ENCODE assay signal across 1 cellular context in genomic region chr9:37800631-37801286, GRCh38.
TF ChIP-seq lines count a peak whose summit lies in the region.

TSS of gene DCAF10 (plus strand) at chr9:37800797. CDS start at chr9:37800867, 70 bp downstream.

TF ChIP-seq in K562, 482 proteins besides CTCF, POLR2A, EP300 and RAD21 (continued from another document and continues in another):
- TF ChIP-seq, protein P1, sequence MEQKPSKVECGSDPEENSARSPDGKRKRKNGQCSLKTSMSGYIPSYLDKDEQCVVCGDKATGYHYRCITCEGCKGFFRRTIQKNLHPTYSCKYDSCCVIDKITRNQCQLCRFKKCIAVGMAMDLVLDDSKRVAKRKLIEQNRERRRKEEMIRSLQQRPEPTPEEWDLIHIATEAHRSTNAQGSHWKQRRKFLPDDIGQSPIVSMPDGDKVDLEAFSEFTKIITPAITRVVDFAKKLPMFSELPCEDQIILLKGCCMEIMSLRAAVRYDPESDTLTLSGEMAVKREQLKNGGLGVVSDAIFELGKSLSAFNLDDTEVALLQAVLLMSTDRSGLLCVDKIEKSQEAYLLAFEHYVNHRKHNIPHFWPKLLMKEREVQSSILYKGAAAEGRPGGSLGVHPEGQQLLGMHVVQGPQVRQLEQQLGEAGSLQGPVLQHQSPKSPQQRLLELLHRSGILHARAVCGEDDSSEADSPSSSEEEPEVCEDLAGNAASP (IDR thresholded peaks at IDR 0.05) = no peak
- no peak for TF ChIP-seq CC2D1A (IDR thresholded peaks at IDR 0.05)
- peak; percentile 83 for TF ChIP-seq ZNF24 (IDR thresholded peaks at IDR 0.05)
- TF ChIP-seq NFE2L1 (tag; IDR thresholded peaks at IDR 0.05; ENCODE audit: borderline replicate concordance, low read depth) = no peak
- no peak for TF ChIP-seq E2F1 (CRISPR knock-in tag; IDR thresholded peaks at IDR 0.05)
- TF ChIP-seq, protein P2, sequence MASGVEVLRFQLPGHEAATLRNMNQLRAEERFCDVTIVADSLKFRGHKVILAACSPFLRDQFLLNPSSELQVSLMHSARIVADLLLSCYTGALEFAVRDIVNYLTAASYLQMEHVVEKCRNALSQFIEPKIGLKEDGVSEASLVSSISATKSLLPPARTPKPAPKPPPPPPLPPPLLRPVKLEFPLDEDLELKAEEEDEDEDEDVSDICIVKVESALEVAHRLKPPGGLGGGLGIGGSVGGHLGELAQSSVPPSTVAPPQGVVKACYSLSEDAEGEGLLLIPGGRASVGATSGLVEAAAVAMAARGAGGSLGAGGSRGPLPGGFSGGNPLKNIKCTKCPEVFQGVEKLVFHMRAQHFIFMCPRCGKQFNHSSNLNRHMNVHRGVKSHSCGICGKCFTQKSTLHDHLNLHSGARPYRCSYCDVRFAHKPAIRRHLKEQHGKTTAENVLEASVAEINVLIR (CRISPR knock-in tag; IDR thresholded peaks at IDR 0.05) = no peak
- TF ChIP-seq, protein P3, sequence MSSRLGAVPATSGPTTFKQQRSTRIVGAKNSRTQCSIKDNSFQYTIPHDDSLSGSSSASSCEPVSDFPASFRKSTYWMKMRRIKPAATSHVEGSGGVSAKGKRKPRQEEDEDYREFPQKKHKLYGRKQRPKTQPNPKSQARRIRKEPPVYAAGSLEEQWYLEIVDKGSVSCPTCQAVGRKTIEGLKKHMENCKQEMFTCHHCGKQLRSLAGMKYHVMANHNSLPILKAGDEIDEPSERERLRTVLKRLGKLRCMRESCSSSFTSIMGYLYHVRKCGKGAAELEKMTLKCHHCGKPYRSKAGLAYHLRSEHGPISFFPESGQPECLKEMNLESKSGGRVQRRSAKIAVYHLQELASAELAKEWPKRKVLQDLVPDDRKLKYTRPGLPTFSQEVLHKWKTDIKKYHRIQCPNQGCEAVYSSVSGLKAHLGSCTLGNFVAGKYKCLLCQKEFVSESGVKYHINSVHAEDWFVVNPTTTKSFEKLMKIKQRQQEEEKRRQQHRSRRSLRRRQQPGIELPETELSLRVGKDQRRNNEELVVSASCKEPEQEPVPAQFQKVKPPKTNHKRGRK (tag; IDR thresholded peaks at IDR 0.05) = no peak
- TF ChIP-seq MEF2D (tag; conservative IDR thresholded peaks at IDR 0.05; ENCODE audit: low read depth) = no peak
- TF ChIP-seq PHF8 (IDR thresholded peaks at IDR 0.05; ENCODE audit: borderline replicate concordance, low read length) = peak; percentile 87; the same call in 1 of the 2 replicates
- TF ChIP-seq ZNF699 (CRISPR knock-in tag; IDR thresholded peaks at IDR 0.05; ENCODE audit: insufficient replicate concordance) = no peak
- no peak; the same call in 1 of the 2 replicates for TF ChIP-seq TRIM28 (IDR thresholded peaks at IDR 0.05)
- TF ChIP-seq, protein P4, sequence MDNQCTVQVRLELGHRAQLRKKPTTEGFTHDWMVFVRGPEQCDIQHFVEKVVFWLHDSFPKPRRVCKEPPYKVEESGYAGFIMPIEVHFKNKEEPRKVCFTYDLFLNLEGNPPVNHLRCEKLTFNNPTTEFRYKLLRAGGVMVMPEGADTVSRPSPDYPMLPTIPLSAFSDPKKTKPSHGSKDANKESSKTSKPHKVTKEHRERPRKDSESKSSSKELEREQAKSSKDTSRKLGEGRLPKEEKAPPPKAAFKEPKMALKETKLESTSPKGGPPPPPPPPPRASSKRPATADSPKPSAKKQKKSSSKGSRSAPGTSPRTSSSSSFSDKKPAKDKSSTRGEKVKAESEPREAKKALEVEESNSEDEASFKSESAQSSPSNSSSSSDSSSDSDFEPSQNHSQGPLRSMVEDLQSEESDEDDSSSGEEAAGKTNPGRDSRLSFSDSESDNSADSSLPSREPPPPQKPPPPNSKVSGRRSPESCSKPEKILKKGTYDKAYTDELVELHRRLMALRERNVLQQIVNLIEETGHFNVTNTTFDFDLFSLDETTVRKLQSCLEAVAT (IDR thresholded peaks at IDR 0.05) = no peak; a peak in 2 of 4 replicates
- TF ChIP-seq CUX1 (CRISPR knock-in tag; IDR thresholded peaks at IDR 0.05) = no peak
- TF ChIP-seq ELK3 (CRISPR knock-in tag; IDR thresholded peaks at IDR 0.05) = no peak
- TF ChIP-seq ZNF224 (CRISPR knock-in tag; IDR thresholded peaks at IDR 0.05) = 0 out of 2 replicates have a peak, but pooled peaks have one; percentile 3
- TF ChIP-seq RBM25 (IDR thresholded peaks at IDR 0.05; ENCODE audit: low read depth, low read length, severe bottlenecking) = peak; percentile 79
- no peak for TF ChIP-seq RHOXF2B (CRISPR knock-in tag; conservative IDR thresholded peaks at IDR 0.05)
- TF ChIP-seq MEF2A (IDR thresholded peaks at IDR 0.05; ENCODE audit: control insufficient read depth, low read depth, low read length) = 0 out of 2 replicates have a peak, but pooled peaks have one; percentile 48
- TF ChIP-seq KAT7 (CRISPR knock-in tag; IDR thresholded peaks at IDR 0.05; ENCODE audit: borderline replicate concordance) = peak; percentile 100
- no peak for TF ChIP-seq E2F3 (CRISPR knock-in tag; IDR thresholded peaks at IDR 0.05)
- TF ChIP-seq KDM4B (IDR thresholded peaks at IDR 0.05; ENCODE audit: borderline replicate concordance in 2 of 2, low read depth in 1 of 2) = peak in 1 of 2 experiments; percentile 96; a peak in 2 of 4 replicates
- TF ChIP-seq RNF2 (IDR thresholded peaks at IDR 0.05) = peak; percentile 78; the same call in 1 of the 2 replicates
- TF ChIP-seq HSF4 (CRISPR knock-in tag; IDR thresholded peaks at IDR 0.05; ENCODE audit: borderline replicate concordance) = no peak; the same call in 1 of the 2 replicates
- TF ChIP-seq HES1 (IDR thresholded peaks at IDR 0.05; ENCODE audit: low read depth) = no peak
- TF ChIP-seq SETDB1 (IDR thresholded peaks at IDR 0.05; ENCODE audit: low read length) = no peak
- TF ChIP-seq FOSL1 (tag; conservative IDR thresholded peaks at IDR 0.05) = peak; percentile 42
- no peak for TF ChIP-seq ZNF253 (CRISPR knock-in tag; conservative IDR thresholded peaks at IDR 0.05)
- TF ChIP-seq HMGN3 (IDR thresholded peaks at IDR 0.05; ENCODE audit: borderline replicate concordance, extremely low read depth, insufficient read length, low read depth, low read length) = peak; percentile 93
- TF ChIP-seq, protein P5, sequence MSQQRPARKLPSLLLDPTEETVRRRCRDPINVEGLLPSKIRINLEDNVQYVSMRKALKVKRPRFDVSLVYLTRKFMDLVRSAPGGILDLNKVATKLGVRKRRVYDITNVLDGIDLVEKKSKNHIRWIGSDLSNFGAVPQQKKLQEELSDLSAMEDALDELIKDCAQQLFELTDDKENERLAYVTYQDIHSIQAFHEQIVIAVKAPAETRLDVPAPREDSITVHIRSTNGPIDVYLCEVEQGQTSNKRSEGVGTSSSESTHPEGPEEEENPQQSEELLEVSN (IDR thresholded peaks at IDR 0.05; ENCODE audit: borderline replicate concordance in 1 of 2, extremely low read depth in 1 of 2, insufficient read depth in 1 of 2, insufficient read length in 1 of 2, low read depth in 1 of 2, low read length in 1 of 2, poor library complexity in 1 of 2, severe bottlenecking in 1 of 2) = peak; percentile 56 to 85
- TF ChIP-seq ETV1 (tag; conservative IDR thresholded peaks at IDR 0.05; ENCODE audit: low read depth) = peak; percentile 88
- TF ChIP-seq TEAD1 (CRISPR knock-in tag; IDR thresholded peaks at IDR 0.05) = peak; percentile 77 to 83
- peak; percentile 94 for TF ChIP-seq CTBP1 (IDR thresholded peaks at IDR 0.05; ENCODE audit: borderline replicate concordance)
- TF ChIP-seq MEIS2 (IDR thresholded peaks at IDR 0.05; ENCODE audit: partially characterized antibody) = no peak
- TF ChIP-seq SIRT6 (IDR thresholded peaks at IDR 0.05; ENCODE audit: low read depth, low read length) = no peak
- no peak for TF ChIP-seq CBX2 (IDR thresholded peaks at IDR 0.05; ENCODE audit: insufficient read depth, low read length, poor library complexity, severe bottlenecking)
- 0 out of 2 replicates have a peak, but pooled peaks have one; percentile 17 for TF ChIP-seq SMC3 (conservative IDR thresholded peaks at IDR 0.05; ENCODE audit: insufficient read depth, low read depth, low read length)
- TF ChIP-seq FIP1L1 (IDR thresholded peaks at IDR 0.05; ENCODE audit: low read depth, low read length, poor library complexity, severe bottlenecking) = peak; percentile 100
- peak; percentile 33; the same call in 1 of the 2 replicates for TF ChIP-seq MAFK (IDR thresholded peaks at IDR 0.05; ENCODE audit: low read length)
- TF ChIP-seq RBM34 (IDR thresholded peaks at IDR 0.05; ENCODE audit: borderline replicate concordance, insufficient read depth, low read length) = no peak
- peak; percentile 73; the same call in 1 of the 2 replicates for TF ChIP-seq JUN (IDR thresholded peaks at IDR 0.05; ENCODE audit: borderline replicate concordance, low read depth, low read length)
- TF ChIP-seq JUN (CRISPR knock-in tag; IDR thresholded peaks at IDR 0.05; ENCODE audit: borderline replicate concordance) = 0 out of 2 replicates have a peak, but pooled peaks have one; percentile 12
- TF ChIP-seq ZNF77 (CRISPR knock-in tag; IDR thresholded peaks at IDR 0.05) = no peak
- TF ChIP-seq MCM2 (IDR thresholded peaks at IDR 0.05; ENCODE audit: low read depth) = no peak
- TF ChIP-seq, protein P6, sequence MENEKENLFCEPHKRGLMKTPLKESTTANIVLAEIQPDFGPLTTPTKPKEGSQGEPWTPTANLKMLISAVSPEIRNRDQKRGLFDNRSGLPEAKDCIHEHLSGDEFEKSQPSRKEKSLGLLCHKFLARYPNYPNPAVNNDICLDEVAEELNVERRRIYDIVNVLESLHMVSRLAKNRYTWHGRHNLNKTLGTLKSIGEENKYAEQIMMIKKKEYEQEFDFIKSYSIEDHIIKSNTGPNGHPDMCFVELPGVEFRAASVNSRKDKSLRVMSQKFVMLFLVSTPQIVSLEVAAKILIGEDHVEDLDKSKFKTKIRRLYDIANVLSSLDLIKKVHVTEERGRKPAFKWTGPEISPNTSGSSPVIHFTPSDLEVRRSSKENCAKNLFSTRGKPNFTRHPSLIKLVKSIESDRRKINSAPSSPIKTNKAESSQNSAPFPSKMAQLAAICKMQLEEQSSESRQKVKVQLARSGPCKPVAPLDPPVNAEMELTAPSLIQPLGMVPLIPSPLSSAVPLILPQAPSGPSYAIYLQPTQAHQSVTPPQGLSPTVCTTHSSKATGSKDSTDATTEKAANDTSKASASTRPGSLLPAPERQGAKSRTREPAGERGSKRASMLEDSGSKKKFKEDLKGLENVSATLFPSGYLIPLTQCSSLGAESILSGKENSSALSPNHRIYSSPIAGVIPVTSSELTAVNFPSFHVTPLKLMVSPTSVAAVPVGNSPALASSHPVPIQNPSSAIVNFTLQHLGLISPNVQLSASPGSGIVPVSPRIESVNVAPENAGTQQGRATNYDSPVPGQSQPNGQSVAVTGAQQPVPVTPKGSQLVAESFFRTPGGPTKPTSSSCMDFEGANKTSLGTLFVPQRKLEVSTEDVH (IDR thresholded peaks at IDR 0.05; ENCODE audit: low read depth, partially characterized antibody) = peak; percentile 81
- TF ChIP-seq GATA2 (CRISPR knock-in tag; IDR thresholded peaks at IDR 0.05) = 0 out of 2 replicates have a peak, but pooled peaks have one; percentile 17
- TF ChIP-seq CREBBP (IDR thresholded peaks at IDR 0.05; ENCODE audit: low read depth, low read length) = no peak
